Comparison of ENCODE assay signal across 12 cellular contexts in genomic region chr10:87622290-87623004, GRCh38. TPM values are rescaled to one million over a fixed set of nuclear protein-coding genes. Genes with fewer than 3 reads are reported as not detected.
DNase-seq lines count a peak whose midpoint lies in the region; ATAC-seq and TF ChIP-seq lines count a peak whose summit lies in the region.
"Had no signal": no experiment of that assay in that cellular context is flagged by ENCODE, and none has a peak within 500 bp of the region (broad histone marks: within the 10 kb centered on the region; RNA-seq: fewer than 3 reads in every experiment).

No MANE protein-coding gene starts in this region.

- CTCF ChIA-PET in GM10248 (lab: Yijun Ruan, JAX): interaction anchor here (0.8 to 1.4 kb wide), 3 partner anchors 9 to 39 kb away, joined by 3 to 4 read pairs (median 3); no protein-coding TSS in a partner anchor

- DNase-seq in GM10248 (ENCODE audit: extremely low spot score) (peak; percentile 8), fibroblast of the aortic adventitia (ENCODE audit: low read depth) (no peak), NCI-H510A (lab: John Stamatoyannopoulos, UW) (no peak), UCSD-AML1 (lab: John Stamatoyannopoulos, UW; ENCODE audit: unreplicated experiment) (no peak), germinal center (ENCODE audit: low spot score) (no peak)
- DNase-seq: C1 segment of cervical spinal cord; naive B cell; NCI-H774; stimulated activated CD4-positive, alpha-beta T cell treated with anti-CD3 and anti-CD28 coated beads, Interleukin-1b, Interleukin-23, amount 100 ng/mL, for 48 hours had no signal

- peak; percentile 81 for ATAC-seq in GM21360 (IDR thresholded peaks at IDR 0.05; ENCODE audit: unreplicated experiment)
- ATAC-seq in HG03558 (IDR thresholded peaks at IDR 0.05; ENCODE audit: extremely low read depth, unreplicated experiment): peak; percentile 40
- ATAC-seq in HG03196 (IDR thresholded peaks at IDR 0.05; ENCODE audit: unreplicated experiment): no peak

- no peak for TF ChIP-seq CTCF in GM10248 (IDR thresholded peaks at IDR 0.05; ENCODE audit: control extremely low read depth, extremely low read depth, low read depth, missing control alignments)
- TF ChIP-seq CTCF in fibroblast of the aortic adventitia (IDR thresholded peaks at IDR 0.05; ENCODE audit: insufficient read depth, low read length): peak; percentile 18

- POLR2A ChIA-PET in GM10248 (lab: Yijun Ruan, JAX): no interaction called here

- H3K4me3 ChIP-seq in fibroblast of the aortic adventitia (ENCODE audit: low read depth, low read length): no peak overlapping the region

RNA-seq across cellular contexts. Expression of gene PAPSS2, which starts 37.2 kb away (rescaled TPM):
- 26.2 and 96.9 TPM in 2 replicates for total RNA-seq in fibroblast of the aortic adventitia (ENCODE audit: low replicate concordance)
